In genomic region chr11:85945788-85946187, GRCh38 we compare ENCODE assay signal across 19 cellular contexts.
DNase-seq lines count a peak whose midpoint lies in the region; FAIRE-seq and TF ChIP-seq lines count a peak whose summit lies in the region.
"Had no signal": no experiment of that assay in that cellular context is flagged by ENCODE, and none has a peak within 500 bp of the region (broad histone marks: within the 10 kb centered on the region; RNA-seq: fewer than 3 reads in every experiment).

No MANE protein-coding gene starts in this region.

- no peak overlapping the region for H2BK120ac ChIP-seq in mesendoderm (ENCODE audit: low read depth, low read length)

- H3K4me3 ChIP-seq in mesendoderm (ENCODE audit: low read length), result no peak overlapping the region
- H3K4me3 ChIP-seq: breast epithelium, gastrocnemius medialis, GM23338 had no signal

- TF ChIP-seq CTCF in GM10248 (IDR thresholded peaks at IDR 0.05; ENCODE audit: control extremely low read depth, extremely low read depth, low read depth, missing control alignments), result no peak

- no peak overlapping the region for H3K4ac ChIP-seq in mesendoderm (ENCODE audit: low read depth, low read length)

- no peak overlapping the region for H2BK5ac ChIP-seq in mesendoderm (ENCODE audit: low read length)

- no peak for DNase-seq in activated CD4-positive, alpha-beta T cell treated with anti-CD3 and anti-CD28 coated beads, Interleukin-2, amount 10 ng/mL, durations not matched to agents 24 days and 14 days
- no peak for DNase-seq in activated CD4-positive, alpha-beta T cell treated with anti-CD3 and anti-CD28 coated beads for 4 hours
- peak; percentile 22 for DNase-seq in EH (ENCODE audit: low read depth)
- DNase-seq in activated CD4-positive, alpha-beta memory T cell treated with anti-CD3 and anti-CD28 coated beads for 36 hours, result no peak
- DNase-seq in mesendoderm, result peak; percentile 44
- no peak for DNase-seq in GM10248 (ENCODE audit: extremely low spot score)
- no peak for DNase-seq in HTR-8/SVneo (ENCODE audit: insufficient read length, low spot score)
- no peak for DNase-seq in NCI-H1105 (lab: John Stamatoyannopoulos, UW)
- DNase-seq: dermis blood vessel endothelial cell; gastrocnemius medialis; left colon; NCI-H1930; NCI-H446; Right ventricle myocardium superior; stimulated activated naive CD4-positive, alpha-beta T cell treated with Interleukin-2 at 50 U/mL for 16 hours; WERI-Rb-1 had no signal

- intact Hi-C loops in activated CD4-positive, alpha-beta T cell treated with anti-CD3 and anti-CD28 coated beads, Interleukin-2, amount 10 ng/mL, durations not matched to agents 24 days and 14 days (cut with micrococcal nuclease), result loop anchor here (1.0 to 10.0 kb wide), 12 partner anchors 77 to 1307 kb away; partner anchors contain the start of gene PICALM
- intact Hi-C loops in activated CD4-positive, alpha-beta memory T cell treated with anti-CD3 and anti-CD28 coated beads for 36 hours (cut with micrococcal nuclease), result loop anchor here (5.0 to 10.0 kb wide), 4 partner anchors 172 to 567 kb away; no protein-coding TSS in a partner anchor

- peaks cover 38% of the 10 kb centered on the region for H3K4me1 Mint-ChIP-seq in activated CD4-positive, alpha-beta T cell treated with anti-CD3 and anti-CD28 coated beads, Interleukin-2, amount 10 ng/mL, durations not matched to agents 24 days and 14 days
- peaks cover 46% of the 10 kb centered on the region for H3K4me1 Mint-ChIP-seq in activated CD4-positive, alpha-beta memory T cell treated with anti-CD3 and anti-CD28 coated beads for 36 hours (ENCODE audit: low read depth)
- H3K4me1 Mint-ChIP-seq: GM23338 had no signal

- H3K36me3 ChIP-seq in mesendoderm (ENCODE audit: control insufficient read depth, insufficient read depth, low read length), result no peaks in the 10 kb centered on the region
- H3K36me3 ChIP-seq: breast epithelium, gastrocnemius medialis, WERI-Rb-1 had no signal

- no peaks in the 10 kb centered on the region for H3K27me3 ChIP-seq in mesendoderm (ENCODE audit: insufficient read depth, low read length, poor library complexity)
- H3K27me3 ChIP-seq: breast epithelium, gastrocnemius medialis had no signal

- H3K27me3 Mint-ChIP-seq in activated CD4-positive, alpha-beta T cell treated with anti-CD3 and anti-CD28 coated beads, Interleukin-2, amount 10 ng/mL, durations not matched to agents 24 days and 14 days, result no peaks in the 10 kb centered on the region
- H3K27me3 Mint-ChIP-seq in activated CD4-positive, alpha-beta memory T cell treated with anti-CD3 and anti-CD28 coated beads for 36 hours, result no peaks in the 10 kb centered on the region

- peak overlapping the region; percentile 10 for H3K4me3 Mint-ChIP-seq in activated CD4-positive, alpha-beta T cell treated with anti-CD3 and anti-CD28 coated beads, Interleukin-2, amount 10 ng/mL, durations not matched to agents 24 days and 14 days
- no peak overlapping the region for H3K4me3 Mint-ChIP-seq in activated CD4-positive, alpha-beta memory T cell treated with anti-CD3 and anti-CD28 coated beads for 36 hours
- H3K4me3 Mint-ChIP-seq: GM23338 had no signal

- CTCF ChIA-PET in activated CD4-positive, alpha-beta memory T cell treated with anti-CD3 and anti-CD28 coated beads for 36 hours (lab: Charles Lee), result interaction anchor here (0.8 to 1.5 kb wide), 2 partner anchors 273 to 337 kb away, joined by 3 to 8 read pairs; no protein-coding TSS in a partner anchor
- CTCF ChIA-PET in GM10248 (lab: Yijun Ruan, JAX), result interaction anchor here (0.9 kb wide), 1 partner anchor 262 kb away, joined by 3 read pairs; no protein-coding TSS in a partner anchor

- H4K5ac ChIP-seq in mesendoderm (ENCODE audit: low read length), result no peak overlapping the region

- H3K79me2 ChIP-seq in mesendoderm (ENCODE audit: control insufficient read depth, insufficient read depth, low read length), result no peaks in the 10 kb centered on the region

- H4K8ac ChIP-seq in mesendoderm (ENCODE audit: low read depth, low read length), result no peak overlapping the region

- no peaks in the 10 kb centered on the region for H3K4me1 ChIP-seq in mesendoderm (ENCODE audit: control insufficient read depth, low read depth, low read length)

- H3K56ac ChIP-seq in mesendoderm (ENCODE audit: low read length), result no peak overlapping the region

- peaks cover 18% of the 10 kb centered on the region for H3K9me3 Mint-ChIP-seq in activated CD4-positive, alpha-beta T cell treated with anti-CD3 and anti-CD28 coated beads, Interleukin-2, amount 10 ng/mL, durations not matched to agents 24 days and 14 days
- H3K9me3 Mint-ChIP-seq in activated CD4-positive, alpha-beta memory T cell treated with anti-CD3 and anti-CD28 coated beads for 36 hours, result peaks cover 20% of the 10 kb centered on the region

- POLR2A ChIA-PET in activated CD4-positive, alpha-beta memory T cell treated with anti-CD3 and anti-CD28 coated beads for 36 hours (lab: Charles Lee), result interaction anchor here (0.6 kb wide), 1 partner anchor 245 kb away, joined by 3 read pairs; no protein-coding TSS in a partner anchor
- POLR2A ChIA-PET in GM10248 (lab: Yijun Ruan, JAX), result no interaction called here

- no peak for FAIRE-seq in HTR-8/SVneo (lab: Jason Lieb, UNC)

- no peak overlapping the region for H3K18ac ChIP-seq in mesendoderm (ENCODE audit: low read length)

- H3K27ac ChIP-seq in mesendoderm (ENCODE audit: low read depth, low read length), result no peak overlapping the region
- H3K27ac ChIP-seq: C4-2B, gastrocnemius medialis, WERI-Rb-1 had no signal

- peaks cover 17% of the 10 kb centered on the region for H3K36me3 Mint-ChIP-seq in activated CD4-positive, alpha-beta T cell treated with anti-CD3 and anti-CD28 coated beads, Interleukin-2, amount 10 ng/mL, durations not matched to agents 24 days and 14 days (ENCODE audit: low read depth)
- peaks cover 13% of the 10 kb centered on the region for H3K36me3 Mint-ChIP-seq in activated CD4-positive, alpha-beta memory T cell treated with anti-CD3 and anti-CD28 coated beads for 36 hours

- H3K27ac Mint-ChIP-seq in activated CD4-positive, alpha-beta T cell treated with anti-CD3 and anti-CD28 coated beads, Interleukin-2, amount 10 ng/mL, durations not matched to agents 24 days and 14 days, result peak overlapping the region; percentile 94
- H3K27ac Mint-ChIP-seq in activated CD4-positive, alpha-beta memory T cell treated with anti-CD3 and anti-CD28 coated beads for 36 hours, result peak overlapping the region; percentile 11
- H3K27ac Mint-ChIP-seq: GM23338 had no signal

- no peak overlapping the region for H3K9ac ChIP-seq in mesendoderm (ENCODE audit: low read length)

- no peak overlapping the region for H2BK15ac ChIP-seq in mesendoderm (replicated peaks; ENCODE audit: low read depth)

- H3K79me1 ChIP-seq in mesendoderm (ENCODE audit: low read length), result no peaks in the 10 kb centered on the region

- H2AK5ac ChIP-seq in mesendoderm (ENCODE audit: low read length), result no peak overlapping the region

- no peak overlapping the region for H3K23ac ChIP-seq in mesendoderm (ENCODE audit: low read length)

- H3K4me2 ChIP-seq in mesendoderm (ENCODE audit: low read length), result no peak overlapping the region
- H3K4me2 ChIP-seq: GM23338 had no signal

Comparison
In these comparisons a context has a peak if more than half of its experiments do, and no peak if none do; other contexts are left out.
1. DNase-seq: peak in EH (single experiment) and mesendoderm (single experiment); none in activated CD4-positive, alpha-beta T cell treated with anti-CD3 and anti-CD28 coated beads, Interleukin-2, amount 10 ng/mL, durations not matched to agents 24 days and 14 days (single experiment), activated CD4-positive, alpha-beta T cell treated with anti-CD3 and anti-CD28 coated beads for 4 hours (0 of 2), activated CD4-positive, alpha-beta memory T cell treated with anti-CD3 and anti-CD28 coated beads for 36 hours (single experiment), GM10248 (single experiment), HTR-8/SVneo (single experiment) and NCI-H1105 (single experiment).